9 cellular contexts compared by ENCODE assay signal in genomic region chr15:59501531-59502113, GRCh38.
DNase-seq lines count a peak whose midpoint lies in the region; ATAC-seq and TF ChIP-seq lines count a peak whose summit lies in the region.
"Had no signal": no experiment of that assay in that cellular context is flagged by ENCODE, and none has a peak within 500 bp of the region (broad histone marks: within the 10 kb centered on the region; RNA-seq: fewer than 3 reads in every experiment).

No MANE protein-coding gene starts in this region.

- H3K36me3 Mint-ChIP-seq in activated naive CD4-positive, alpha-beta T cell treated with anti-CD3 and anti-CD28 coated beads, Interleukin-2, amount 10 ng/mL, durations not matched to agents 7 days and 5 days: no peaks in the 10 kb centered on the region

- peak; percentile 41 for DNase-seq in activated naive CD4-positive, alpha-beta T cell treated with anti-CD3 and anti-CD28 coated beads, Interleukin-2, amount 10 ng/mL, durations not matched to agents 7 days and 5 days
- no peak for DNase-seq in activated naive CD4-positive, alpha-beta T cell treated with Interleukin-2 at 50 U/mL for 16 hours
- DNase-seq in MG63 (peak; percentile 53), WERI-Rb-1 (peak; percentile 63), iPS-NIHi11 (ENCODE audit: low spot score) (peak; percentile 81), upper lobe of right lung (no peak), NCI-H2196 (lab: John Stamatoyannopoulos, UW; ENCODE audit: unreplicated experiment) (no peak)

- H3K9me3 ChIP-seq in MG63 (no peaks in the 10 kb centered on the region), WERI-Rb-1 (ENCODE audit: severe bottlenecking) (no peaks in the 10 kb centered on the region), upper lobe of right lung (no peaks in the 10 kb centered on the region)

- H3K27ac ChIP-seq in WERI-Rb-1 (no peak overlapping the region), upper lobe of right lung (no peak overlapping the region)
- H3K27ac ChIP-seq: epithelial cell of prostate had no signal

- ATAC-seq in upper lobe of right lung (peak; percentile 80), HG03342 (IDR thresholded peaks at IDR 0.05; ENCODE audit: unreplicated experiment) (no peak)

- intact Hi-C loops in upper lobe of right lung (cut with DNase I): no loop called here

- H3K4me1 ChIP-seq in upper lobe of right lung: no peaks in the 10 kb centered on the region

- H3K4me3 ChIP-seq in MG63 (no peak overlapping the region), WERI-Rb-1 (ENCODE audit: low read depth, low read length) (no peak overlapping the region), upper lobe of right lung (no peak overlapping the region)

- no peaks in the 10 kb centered on the region for H3K4me1 Mint-ChIP-seq in activated naive CD4-positive, alpha-beta T cell treated with anti-CD3 and anti-CD28 coated beads, Interleukin-2, amount 10 ng/mL, durations not matched to agents 7 days and 5 days

- TF ChIP-seq CTCF in WERI-Rb-1 (IDR thresholded peaks at IDR 0.05; ENCODE audit: low read depth, low read length): peak; percentile 70
- TF ChIP-seq CTCF in upper lobe of right lung (IDR thresholded peaks at IDR 0.05): peak; percentile 61

- H3K27me3 ChIP-seq in MG63 (0 out of 2 replicates have a peak, but pooled peaks cover 4% of the 10 kb centered on the region), WERI-Rb-1 (ENCODE audit: insufficient read depth, low read depth, severe bottlenecking) (no peaks in the 10 kb centered on the region), upper lobe of right lung (no peaks in the 10 kb centered on the region)

- no peak overlapping the region for H3K27ac Mint-ChIP-seq in activated naive CD4-positive, alpha-beta T cell treated with anti-CD3 and anti-CD28 coated beads, Interleukin-2, amount 10 ng/mL, durations not matched to agents 7 days and 5 days

- peaks cover 27% of the 10 kb centered on the region for H3K27me3 Mint-ChIP-seq in activated naive CD4-positive, alpha-beta T cell treated with anti-CD3 and anti-CD28 coated beads, Interleukin-2, amount 10 ng/mL, durations not matched to agents 7 days and 5 days

- CTCF ChIA-PET in activated naive CD4-positive, alpha-beta T cell treated with anti-CD3 and anti-CD28 coated beads, Interleukin-2, amount 10 ng/mL, durations not matched to agents 7 days and 5 days (lab: Charles Lee): interaction anchor here (0.8 to 2.0 kb wide), 7 partner anchors 9 to 1278 kb away, joined by 3 to 8 read pairs (median 3); no protein-coding TSS in a partner anchor

- H3K4me3 Mint-ChIP-seq in activated naive CD4-positive, alpha-beta T cell treated with anti-CD3 and anti-CD28 coated beads, Interleukin-2, amount 10 ng/mL, durations not matched to agents 7 days and 5 days: no peak overlapping the region

- no peaks in the 10 kb centered on the region for H3K9me3 Mint-ChIP-seq in activated naive CD4-positive, alpha-beta T cell treated with anti-CD3 and anti-CD28 coated beads, Interleukin-2, amount 10 ng/mL, durations not matched to agents 7 days and 5 days

- H3K36me3 ChIP-seq in MG63 (no peaks in the 10 kb centered on the region), WERI-Rb-1 (no peaks in the 10 kb centered on the region), upper lobe of right lung (no peaks in the 10 kb centered on the region)

Comparison
In these comparisons a context has a peak if more than half of its experiments do, and no peak if none do; other contexts are left out.
1. DNase-seq: peak in activated naive CD4-positive, alpha-beta T cell treated with anti-CD3 and anti-CD28 coated beads, Interleukin-2, amount 10 ng/mL, durations not matched to agents 7 days and 5 days (single experiment), MG63 (single experiment), WERI-Rb-1 (single experiment) and iPS-NIHi11 (single experiment); none in activated naive CD4-positive, alpha-beta T cell treated with Interleukin-2 at 50 U/mL for 16 hours (single experiment), upper lobe of right lung (single experiment) and NCI-H2196 (single experiment).